Comparison of ENCODE assay signal across 19 cellular contexts in the genomic region with DNA sequence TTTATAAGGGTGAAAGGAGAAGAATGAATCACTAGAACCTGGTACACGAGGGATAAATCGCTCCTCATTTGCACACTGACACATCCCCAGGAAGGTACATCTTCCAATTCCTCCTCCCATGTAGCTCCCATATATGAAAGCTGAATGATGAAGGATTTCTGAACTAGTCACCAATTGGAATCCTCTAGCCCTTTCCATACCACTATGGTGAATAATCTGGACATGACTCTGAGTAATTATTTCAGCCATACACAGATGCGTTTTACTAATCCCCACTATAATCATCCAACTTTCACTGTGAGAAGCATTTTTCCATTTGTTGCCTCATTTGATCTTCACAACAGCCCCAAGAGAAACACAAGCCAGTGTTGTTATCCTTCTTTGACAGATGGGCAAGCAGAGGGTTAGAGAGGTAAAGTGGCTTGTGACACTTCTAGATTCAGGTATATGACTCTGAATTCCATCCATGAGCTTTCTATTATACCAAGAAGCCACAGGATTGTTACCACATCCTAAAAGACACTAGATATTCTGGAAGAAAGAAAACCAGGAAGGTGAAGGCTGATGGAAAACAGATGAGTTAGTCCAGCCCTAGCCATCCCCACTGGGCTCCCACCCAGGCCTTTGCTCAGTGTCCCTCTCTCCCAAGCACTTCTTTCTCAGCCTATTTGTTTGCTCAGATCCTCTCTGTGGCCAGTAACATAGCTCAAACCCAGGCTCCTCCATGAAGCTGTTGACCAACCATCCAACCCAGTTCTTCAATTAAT. TPM values are rescaled to one million over a fixed set of nuclear protein-coding genes. Genes with fewer than 3 reads are reported as not detected.
A peak's percentile ranks its signal among the peaks of the same experiment; 100 is the strongest.
DNase-seq lines count a peak whose midpoint lies in the region; FAIRE-seq and TF ChIP-seq lines count a peak whose summit lies in the region.
"Had no signal": no experiment of that assay in that cellular context is flagged by ENCODE, and none has a peak within 500 bp of the region (broad histone marks: within the 10 kb centered on the region; RNA-seq: fewer than 3 reads in every experiment).

No MANE protein-coding gene starts in this region.

- H3K4me1 ChIP-seq in tibial nerve (peaks cover 0 to 13% (median 0%) of the 10 kb centered on the region in 4 donors), vagina (no peaks in the 10 kb centered on the region)

- H3K9me3 ChIP-seq in MG63: no peaks in the 10 kb centered on the region
- H3K9me3 ChIP-seq in tibial nerve: no peaks in the 10 kb centered on the region
- no peaks in the 10 kb centered on the region for H3K9me3 ChIP-seq in vagina
- H3K9me3 ChIP-seq: BLaER1, right atrium auricular region had no signal

- TF ChIP-seq POLR2A in tibial nerve (IDR thresholded peaks at IDR 0.05) (no peak), vagina (IDR thresholded peaks at IDR 0.05) (no peak)

- POLR2A ChIA-PET in BJ (lab: Charles Lee): interaction anchor here (0.6 kb wide), 1 partner anchor 28 kb away, joined by 4 read pairs; no protein-coding TSS in a partner anchor

- no peak overlapping the region for H3K4me3 ChIP-seq in BJ (ENCODE audit: low read depth, low read length)
- H3K4me3 ChIP-seq in MG63: no peak overlapping the region
- H3K4me3 ChIP-seq in brain microvascular endothelial cell (ENCODE audit: low read depth, low read length): no peak overlapping the region
- no peak overlapping the region for H3K4me3 ChIP-seq in tibial nerve
- H3K4me3 ChIP-seq in vagina: no peak overlapping the region
- H3K4me3 ChIP-seq: BLaER1, GM12878, right atrium auricular region had no signal

- 88 to 91% methylated on average over 3 of the region's 3 CpGs for WGBS in tibial nerve, 2 donors

- H3K27me3 ChIP-seq in BJ (ENCODE audit: control insufficient read depth, insufficient read depth, low read length) (no peaks in the 10 kb centered on the region), MG63 (no peaks in the 10 kb centered on the region), brain microvascular endothelial cell (replicated peaks) (no peaks in the 10 kb centered on the region), tibial nerve (no peaks in the 10 kb centered on the region), vagina (no peaks in the 10 kb centered on the region)
- H3K27me3 ChIP-seq: BLaER1, right atrium auricular region had no signal

- CTCF ChIA-PET in BJ (lab: Yijun Ruan, JAX): interaction anchor here (2.4 to 2.5 kb wide), 2 partner anchors 13 to 20 kb away, joined by 6 to 9 read pairs; no protein-coding TSS in a partner anchor

- DNase-seq in BJ (ENCODE audit: low read depth): peak; percentile 73
- peak; percentile 48 for DNase-seq in MG63
- peak; percentile 47 for DNase-seq in brain microvascular endothelial cell
- DNase-seq in kidney tubule cell (ENCODE audit: low spot score): peak; percentile 81
- DNase-seq in tibial nerve (ENCODE audit: low spot score in 2 of 2): no peak
- DNase-seq in GM19239 (ENCODE audit: insufficient read length, low spot score): no peak
- DNase-seq in vagina (ENCODE audit: extremely low spot score in 2 of 2): no peak
- DNase-seq in NCI-H1092 treated with DMSO at 0.1 percent for 48 hours (lab: John Stamatoyannopoulos, UW): no peak
- DNase-seq: activated CD4-positive, alpha-beta T cell treated with anti-CD3 and anti-CD28 coated beads, Interleukin-2, amount 10 ng/mL, durations not matched to agents 7 days and 5 days; dermis blood vessel endothelial cell; foreskin melanocyte; NCI-H1417; NK-92 treated with Interleukin-12 subunit alpha and Interleukin-12 subunit beta, amount 100 ng/mL, for 24 hours; SHP77; stimulated activated CD4-positive, alpha-beta T cell treated with anti-CD3 and anti-CD28 coated beads, Interleukin-4, amount 100 ng/mL, for 1 hour; T-helper 9 cell had no signal

- intact Hi-C loops in vagina (cut with DNase I): no loop called here

- TF ChIP-seq CTCF in BJ (IDR thresholded peaks at IDR 0.05; ENCODE audit: insufficient read depth, low read depth, low read length) (no peak), brain microvascular endothelial cell (IDR thresholded peaks at IDR 0.05; ENCODE audit: low read depth, low read length, missing control alignments) (no peak), tibial nerve (IDR thresholded peaks at IDR 0.05) (no peak), vagina (IDR thresholded peaks at IDR 0.05) (no peak)

- no peak for TF ChIP-seq EP300 in tibial nerve (IDR thresholded peaks at IDR 0.05)

- H3K27ac ChIP-seq in brain microvascular endothelial cell (peak overlapping the region; percentile 40), tibial nerve (no peak overlapping the region), vagina (no peak overlapping the region)
- H3K27ac ChIP-seq: BLaER1, right atrium auricular region had no signal

- in situ Hi-C loops in brain microvascular endothelial cell (cut with HindIII; ENCODE audit: low pct_ligation_motif_present, low sequenced_read_pairs): no loop called here

- H3K36me3 ChIP-seq in BJ (ENCODE audit: control insufficient read depth, insufficient read depth, low read length): no peaks in the 10 kb centered on the region
- H3K36me3 ChIP-seq in MG63: no peaks in the 10 kb centered on the region
- no peaks in the 10 kb centered on the region for H3K36me3 ChIP-seq in brain microvascular endothelial cell (replicated peaks)
- H3K36me3 ChIP-seq in tibial nerve: no peaks in the 10 kb centered on the region
- H3K36me3 ChIP-seq in vagina: no peaks in the 10 kb centered on the region
- H3K36me3 ChIP-seq: BLaER1, right atrium auricular region had no signal

- no peak for FAIRE-seq in GM19239 (lab: Jason Lieb, UNC)
- FAIRE-seq: GM12878 had no signal

RNA-seq across cellular contexts. Expression of a gene that starts 22.2 kb away (rescaled TPM):
- 14.1 and 17.4 TPM in 2 replicates for polyA plus RNA-seq in BJ (2011; rRNA removed)
- 32.3 and 36.7 TPM in 2 replicates for polyA minus RNA-seq in BJ (2011; rRNA and poly(A)+ RNA removed)
- 5.5 and 6.2 TPM in 2 replicates for total RNA-seq in MG63 (2014; rRNA removed; shearing (Covaris generic); ENCODE audit: low replicate concordance)
- total RNA-seq in tibial nerve (100 to 1,000 TPM; 272 to 500 (median 305) TPM), vagina (133 TPM)

Comparison
In these comparisons a context has a peak if more than half of its experiments do, and no peak if none do; other contexts are left out.
1. DNase-seq: peak in BJ (single experiment), MG63 (single experiment), brain microvascular endothelial cell (single experiment) and kidney tubule cell (single experiment); none in tibial nerve (0 of 2), GM19239 (single experiment), vagina (0 of 2) and NCI-H1092 treated with DMSO at 0.1 percent for 48 hours (single experiment).
2. RNA of a gene that starts 22.2 kb away (total RNA-seq): 272 to 500 TPM in tibial nerve and 133 TPM in vagina (single experiment); 5.5 to 6.2 TPM in MG63; every median in the first group is over 10 times any median in the second.